In the genomic region with DNA sequence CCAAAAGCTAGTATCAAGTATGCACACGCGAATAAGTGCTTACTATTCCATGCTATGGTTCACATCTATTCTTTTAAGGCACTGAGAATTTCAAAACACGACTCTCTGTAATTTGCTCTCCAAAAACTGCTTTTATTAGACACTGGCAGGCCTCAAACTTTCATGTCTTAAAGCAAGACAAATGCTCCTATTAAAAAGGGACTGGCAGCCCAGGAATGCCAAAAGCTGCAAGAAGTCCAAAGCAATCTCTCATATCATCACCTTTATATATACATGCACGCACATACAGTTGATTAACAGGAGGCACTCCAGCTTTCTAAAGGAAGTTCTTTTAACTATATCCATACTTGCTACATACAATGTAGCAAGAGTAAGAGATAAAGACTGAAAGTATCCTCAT, we compare ENCODE assay signal across 17 cellular contexts. TPM values are rescaled to one million over a fixed set of nuclear protein-coding genes. Genes with fewer than 3 reads are reported as not detected.
DNase-seq lines count a peak whose midpoint lies in the region; ATAC-seq and TF ChIP-seq lines count a peak whose summit lies in the region.
"Had no signal": no experiment of that assay in that cellular context is flagged by ENCODE, and none has a peak within 500 bp of the region (broad histone marks: within the 10 kb centered on the region; RNA-seq: fewer than 3 reads in every experiment).

No MANE protein-coding gene starts in this region.

- H3K9me3 Mint-ChIP-seq in natural killer cell (no peaks in the 10 kb centered on the region), type B pancreatic cell (no peaks in the 10 kb centered on the region)
- no peaks in the 10 kb centered on the region for H3K9me3 Mint-ChIP-seq in natural killer cell treated with Interleukin-12 subunit alpha and Interleukin-12 subunit beta and Interleukin-15 and Interleukin-18, amount 100 ng/mL, for 72 hours
- H3K9me3 Mint-ChIP-seq in naive thymus-derived CD8-positive, alpha-beta T cell, result no peaks in the 10 kb centered on the region

- no peaks in the 10 kb centered on the region for H3K9me3 ChIP-seq in body of pancreas
- H3K9me3 ChIP-seq: Peyer's patch had no signal

- POLR2A ChIA-PET in naive thymus-derived CD8-positive, alpha-beta T cell (lab: Charles Lee), result interaction anchor here (0.7 to 3.6 kb wide), 2 partner anchors 11 to 65 kb away, joined by 3 to 17 read pairs; no protein-coding TSS in a partner anchor

- H3K27me3 ChIP-seq in body of pancreas, result no peaks in the 10 kb centered on the region
- H3K27me3 ChIP-seq: Peyer's patch had no signal

- H3K36me3 Mint-ChIP-seq in natural killer cell (no peaks in the 10 kb centered on the region), type B pancreatic cell (peaks cover 27% of the 10 kb centered on the region)
- H3K36me3 Mint-ChIP-seq in natural killer cell treated with Interleukin-12 subunit alpha and Interleukin-12 subunit beta and Interleukin-15 and Interleukin-18, amount 100 ng/mL, for 72 hours, result no peaks in the 10 kb centered on the region
- H3K36me3 Mint-ChIP-seq in naive thymus-derived CD8-positive, alpha-beta T cell, result peaks cover 0 to 31% (median 9%) of the 10 kb centered on the region in 3 donors

- H3K27ac Mint-ChIP-seq in natural killer cell, result peak overlapping the region; percentile 9 to 37
- peak overlapping the region in 1 of 2 donors; percentile 16 for H3K27ac Mint-ChIP-seq in natural killer cell treated with Interleukin-12 subunit alpha and Interleukin-12 subunit beta and Interleukin-15 and Interleukin-18, amount 100 ng/mL, for 72 hours
- peak overlapping the region in 7 of 10 donors; percentile 15 to 89 (median 44) for H3K27ac Mint-ChIP-seq in naive thymus-derived CD8-positive, alpha-beta T cell
- H3K27ac Mint-ChIP-seq in type B pancreatic cell, result peak overlapping the region; percentile 21

- H3K4me3 ChIP-seq in body of pancreas, result no peak overlapping the region
- H3K4me3 ChIP-seq: GM23248, Peyer's patch had no signal

- TF ChIP-seq POLR2A in body of pancreas (IDR thresholded peaks at IDR 0.05), result no peak

- H3K4me3 Mint-ChIP-seq in natural killer cell, result peak overlapping the region; percentile 53
- H3K4me3 Mint-ChIP-seq in natural killer cell treated with Interleukin-12 subunit alpha and Interleukin-12 subunit beta and Interleukin-15 and Interleukin-18, amount 100 ng/mL, for 72 hours, result no peak overlapping the region
- H3K4me3 Mint-ChIP-seq in naive thymus-derived CD8-positive, alpha-beta T cell, result peak overlapping the region in 4 of 10 donors; percentile 1 to 62 (median 40)
- no peak overlapping the region for H3K4me3 Mint-ChIP-seq in type B pancreatic cell

- intact Hi-C loops in natural killer cell (cut with micrococcal nuclease), result no loop called here
- intact Hi-C loops in body of pancreas (cut with DNase I), result no loop called here
- intact Hi-C loops in posterior vena cava (cut with DNase I), result no loop called here

- H3K36me3 ChIP-seq in body of pancreas (replicated peaks in 1 of 2; ENCODE audit: insufficient read depth in 1 of 2, low read depth in 2 of 2), result peaks cover 0 to 1% of the 10 kb centered on the region in 2 donors
- H3K36me3 ChIP-seq: Peyer's patch had no signal

- 28% methylated on average over 4 of the region's 4 CpGs for WGBS in body of pancreas, 2 donors

- DNase-seq in natural killer cell (no peak), body of pancreas (no peak), type B pancreatic cell (ENCODE audit: extremely low spot score, unreplicated experiment) (no peak), iPS-NIHi7 (ENCODE audit: extremely low spot score) (no peak), posterior vena cava (ENCODE audit: low spot score) (no peak)
- no peak for DNase-seq in natural killer cell treated with Interleukin-12 subunit alpha and Interleukin-12 subunit beta and Interleukin-15 and Interleukin-18, amount 100 ng/mL, for 72 hours (ENCODE audit: low spot score)
- no peak for DNase-seq in naive thymus-derived CD8-positive, alpha-beta T cell
- DNase-seq: DMS153, GDM1, GM23248, HCEC 1CT, NCI-H1092 treated with DMSO at 0.1 percent for 48 hours, NCI-H146, NCI-H2081 treated with DMSO at 0.1 percent for 48 hours, Peyer's patch had no signal

- peaks cover 54 to 60% of the 10 kb centered on the region in 2 donors for H3K4me1 Mint-ChIP-seq in natural killer cell
- H3K4me1 Mint-ChIP-seq in natural killer cell treated with Interleukin-12 subunit alpha and Interleukin-12 subunit beta and Interleukin-15 and Interleukin-18, amount 100 ng/mL, for 72 hours (ENCODE audit: low read depth in 2 of 2), result peaks cover 37 to 40% of the 10 kb centered on the region in 2 donors
- H3K4me1 Mint-ChIP-seq in naive thymus-derived CD8-positive, alpha-beta T cell, result peaks cover 31 to 73% (median 69%) of the 10 kb centered on the region in 4 donors
- H3K4me1 Mint-ChIP-seq in type B pancreatic cell (ENCODE audit: unreplicated experiment), result peaks cover 38% of the 10 kb centered on the region

- TF ChIP-seq CTCF in natural killer cell (IDR thresholded peaks at IDR 0.05) (no peak), body of pancreas (IDR thresholded peaks at IDR 0.05) (no peak), type B pancreatic cell (conservative IDR thresholded peaks at IDR 0.05) (no peak)

- no peaks in the 10 kb centered on the region for H3K27me3 Mint-ChIP-seq in natural killer cell (ENCODE audit: low read depth in 2 of 2)
- no peaks in the 10 kb centered on the region for H3K27me3 Mint-ChIP-seq in natural killer cell treated with Interleukin-12 subunit alpha and Interleukin-12 subunit beta and Interleukin-15 and Interleukin-18, amount 100 ng/mL, for 72 hours
- H3K27me3 Mint-ChIP-seq in naive thymus-derived CD8-positive, alpha-beta T cell, result no peaks in the 10 kb centered on the region
- no peaks in the 10 kb centered on the region for H3K27me3 Mint-ChIP-seq in type B pancreatic cell

- peaks cover 78% of the 10 kb centered on the region for H3K4me1 ChIP-seq in body of pancreas

- ATAC-seq in natural killer cell (no peak), body of pancreas (no peak), GM21515 (IDR thresholded peaks at IDR 0.05; ENCODE audit: unreplicated experiment) (no peak)
- ATAC-seq in natural killer cell treated with Interleukin-12 subunit alpha and Interleukin-12 subunit beta and Interleukin-15 and Interleukin-18, amount 100 ng/mL, for 72 hours, result no peak
- no peak for ATAC-seq in naive thymus-derived CD8-positive, alpha-beta T cell

- H3K27ac ChIP-seq in body of pancreas, result peak overlapping the region in 3 of 4 donors; percentile 56 to 79 (median 72)
- H3K27ac ChIP-seq: C4-2B, GM23248, Peyer's patch had no signal

RNA-seq across cellular contexts. Expression of a gene that starts 34.8 kb away (rescaled TPM):
- total RNA-seq in natural killer cell (10 to 100 TPM; 80.9 to 86.9 (median 83.1) TPM), body of pancreas (10 to 100 TPM; 92.6 to 93.4 TPM), type B pancreatic cell (ENCODE audit: low replicate concordance) (80.7 and 141 TPM in 2 replicates), posterior vena cava (100 to 1,000 TPM in 1 of 2 donors, 10 to 100 TPM in 1; 77.0 to 138 TPM)
- 10 to 100 TPM; 24.9 to 45.2 TPM for total RNA-seq in natural killer cell treated with Interleukin-12 subunit alpha and Interleukin-12 subunit beta and Interleukin-15 and Interleukin-18, amount 100 ng/mL, for 72 hours
- total RNA-seq in naive thymus-derived CD8-positive, alpha-beta T cell, result 10 to 100 TPM; 46.3 to 46.7 TPM
- polyA plus RNA-seq in naive thymus-derived CD8-positive, alpha-beta T cell, result 10 to 100 TPM; 36.4 to 61.4 (median 52.9) TPM
